ENCODE assay signal across 8 cellular contexts in the genomic region with DNA sequence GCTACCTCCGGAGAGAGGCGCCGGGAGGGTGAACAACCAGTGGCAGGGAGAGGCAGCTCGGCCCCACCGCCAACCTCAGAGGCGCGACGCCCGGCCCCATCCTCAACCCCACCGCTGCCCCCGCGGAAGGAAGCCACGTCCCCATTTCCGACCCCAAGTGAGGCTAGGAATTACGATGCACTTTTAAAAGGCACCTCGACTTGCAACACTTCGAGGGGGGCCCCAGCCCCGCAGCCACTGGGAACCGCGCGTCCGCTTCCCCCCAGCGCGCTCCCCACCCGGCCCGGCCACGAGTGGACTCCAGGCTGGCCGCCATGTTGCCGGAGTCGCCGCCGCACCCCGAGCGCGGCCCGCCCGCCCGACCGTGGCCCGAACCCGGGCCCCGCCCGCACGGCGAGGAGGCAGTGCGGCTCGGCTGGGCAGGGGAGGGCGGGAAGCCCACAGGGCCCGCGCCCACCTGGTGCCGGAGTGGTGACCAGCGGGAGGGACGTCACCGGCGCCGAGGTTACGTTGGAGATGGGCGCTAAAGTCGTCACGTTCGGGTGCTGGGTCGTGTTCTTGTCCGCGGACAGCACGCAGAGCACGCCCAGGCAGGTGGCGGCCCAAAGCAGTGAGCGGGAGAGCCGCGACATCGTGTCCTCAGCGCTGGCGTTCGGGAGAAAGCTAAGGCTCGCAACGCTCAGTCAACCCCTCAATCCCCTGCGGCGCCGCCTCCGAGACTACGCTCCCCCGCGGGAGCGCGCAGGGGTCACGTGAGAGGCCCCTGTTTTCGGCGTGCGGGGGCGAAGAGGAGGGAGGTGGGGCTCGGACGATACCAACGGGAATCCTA. TPM values are rescaled to one million over a fixed set of nuclear protein-coding genes. Genes with fewer than 3 reads are reported as not detected.
DNase-seq lines count a peak whose midpoint lies in the region; ATAC-seq, FAIRE-seq and TF ChIP-seq lines count a peak whose summit lies in the region.

A gene (minus strand): TSS at position 721 of the 829 bp plus-strand sequence. CDS start 89 bp downstream, at position 632.

- ATAC-seq in GM19023 (IDR thresholded peaks at IDR 0.05; ENCODE audit: unreplicated experiment) (peak; percentile 48), HG03196 (IDR thresholded peaks at IDR 0.05; ENCODE audit: unreplicated experiment) (peak; percentile 63)
- peak; percentile 58 to 68 for ATAC-seq in activated CD4-positive, CD25-positive, alpha-beta regulatory T cell treated with anti-CD3 and anti-CD28 coated beads, Interleukin-2, amount 50 U/mL, for 24 hours

- no peaks in the 10 kb centered on the region for H3K9me3 ChIP-seq in kidney (ENCODE audit: control insufficient read depth in 1 of 2, low read length in 2 of 2)

- H3K4me1 ChIP-seq in kidney (ENCODE audit: control insufficient read depth in 1 of 2, insufficient read depth in 1 of 2, low read depth in 1 of 2, low read length in 2 of 2), result peaks cover 9 to 14% of the 10 kb centered on the region in 2 donors

- TF ChIP-seq CTCF in AG09319 (IDR thresholded peaks at IDR 0.05; ENCODE audit: low read depth, low read length), result no peak
- TF ChIP-seq CTCF in kidney (IDR thresholded peaks at IDR 0.05; ENCODE audit: borderline replicate concordance, extremely low read depth, insufficient read depth), result no peak

- DNase-seq in AG09319 (ENCODE audit: extremely low read depth, low read depth), result peak; percentile 91
- DNase-seq in NCI-H446 (lab: John Stamatoyannopoulos, UW), result peak; percentile 87 to 94
- DNase-seq in cerebellar cortex (ENCODE audit: low spot score), result peak; percentile 93
- peak; percentile 98 for DNase-seq in kidney
- peak; percentile 87 to 90 for DNase-seq in stimulated activated CD4-positive, alpha-beta T cell treated with anti-CD3 and anti-CD28 coated beads, Interleukin-15, amount 100 ng/mL, for 1 hour (ENCODE audit: low read depth in 1 of 2, low spot score in 1 of 2)

- peak within 1 kb of the TSS; percentile 95 to 99 for H3K9ac ChIP-seq in kidney (ENCODE audit: low read length in 2 of 2)

- peak within 1 kb of the TSS; percentile 96 to 100 for H3K4me3 ChIP-seq in kidney (ENCODE audit: low read length in 2 of 2)

- H3K36me3 ChIP-seq in kidney (ENCODE audit: control insufficient read depth in 1 of 2, insufficient read depth in 2 of 2, low read length in 2 of 2), result peaks cover 5 to 6% of the 10 kb centered on the region in 2 donors

- intact Hi-C loops in kidney (cut with DNase I), result loop anchor here (10.0 kb wide), 1 partner anchor 197 kb away; no protein-coding TSS in a partner anchor

- no peak for FAIRE-seq in kidney (lab: Jason Lieb, UNC)

- peak within 1 kb of the TSS; percentile 95 to 100 for H3K27ac ChIP-seq in kidney (ENCODE audit: low read depth in 2 of 2, low read length in 2 of 2)

RNA-seq across cellular contexts. Expression of the gene that starts here (rescaled TPM):
- total RNA-seq in kidney, result 267 TPM
- 205 TPM for polyA plus RNA-seq in kidney (ENCODE audit: insufficient read depth, low read depth, low replicate concordance)

Comparison
In these comparisons a context has a peak if more than half of its experiments do, and no peak if none do; other contexts are left out.
1. Peak in every context shown above with its lines: DNase-seq, ATAC-seq, H3K4me3 ChIP-seq and H3K27ac ChIP-seq.